In the genomic region with DNA sequence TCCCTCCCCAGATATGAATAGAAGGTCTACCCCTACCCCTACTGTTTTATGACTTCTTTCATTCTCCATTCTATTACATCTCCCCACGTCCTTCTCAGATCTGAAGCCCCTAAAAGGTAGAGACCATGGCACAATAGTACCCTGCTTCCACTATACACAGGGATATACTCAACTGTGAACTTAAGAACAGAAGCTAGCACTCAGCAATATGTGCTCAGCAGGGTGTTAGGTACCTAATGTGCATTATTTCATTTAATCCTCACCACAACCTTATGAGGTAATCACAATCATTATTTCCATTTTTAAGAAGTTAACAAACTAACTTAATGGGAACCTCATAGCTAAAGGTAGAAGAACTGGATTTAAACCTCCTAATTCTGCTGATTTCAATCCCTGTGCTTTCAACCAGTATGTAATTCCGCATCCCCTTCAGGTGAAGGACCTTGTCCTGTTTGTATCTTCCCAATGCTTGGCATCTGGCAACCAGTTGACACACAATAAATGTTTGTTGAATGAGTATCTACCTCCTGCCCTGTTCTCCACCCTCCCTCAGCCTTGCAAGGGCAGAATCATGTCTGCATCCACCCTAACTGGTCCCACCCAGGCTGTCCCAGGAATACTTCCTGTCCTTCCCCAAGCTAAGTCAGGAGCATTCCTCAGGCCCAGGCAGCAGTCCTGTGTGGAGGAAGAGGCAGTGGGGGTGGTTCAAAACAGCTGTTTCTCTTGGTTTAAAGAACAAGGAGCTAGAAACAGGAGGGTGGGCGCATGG, we compare ENCODE assay signal across 12 cellular contexts. TPM values are rescaled to one million over a fixed set of nuclear protein-coding genes. Genes with fewer than 3 reads are reported as not detected.
DNase-seq lines count a peak whose midpoint lies in the region; ATAC-seq and TF ChIP-seq lines count a peak whose summit lies in the region.
"Had no signal": no experiment of that assay in that cellular context is flagged by ENCODE, and none has a peak within 500 bp of the region (broad histone marks: within the 10 kb centered on the region; RNA-seq: fewer than 3 reads in every experiment).

No MANE protein-coding gene starts in this region.

- no peak for ATAC-seq in HG02623 (IDR thresholded peaks at IDR 0.05; ENCODE audit: unreplicated experiment)

- peak overlapping the region; percentile 6 to 56 for H3K27ac ChIP-seq in liver (ENCODE audit: low read depth in 1 of 2, low read length in 2 of 2)
- H3K27ac ChIP-seq: C4-2B had no signal

- in situ Hi-C loops in HAP-1 (cut with MboI; ENCODE audit: low sequenced_read_pairs): no loop called here

- H3K9me3 ChIP-seq in liver (ENCODE audit: control insufficient read depth in 4 of 4, low read length in 3 of 4): no peaks in the 10 kb centered on the region
- H3K9me3 ChIP-seq in HAP-1: no peaks in the 10 kb centered on the region
- H3K9me3 ChIP-seq: ascending aorta had no signal

- H3K9ac ChIP-seq in liver (ENCODE audit: low read depth in 1 of 2, low read length in 2 of 2): no peak overlapping the region

- TF ChIP-seq CTCF in GM12865 (IDR thresholded peaks at IDR 0.05; ENCODE audit: insufficient read depth, low read depth, low read length, missing control alignments) (no peak), liver (IDR thresholded peaks at IDR 0.05; ENCODE audit: low read depth, low read length, missing input control) (no peak)

- 88% methylated on average over 3 of the region's 3 CpGs for WGBS in liver

- peak overlapping the region; percentile 100 for H3K4me3 Mint-ChIP-seq in activated naive CD8-positive, alpha-beta T cell treated with anti-CD3 and anti-CD28 coated beads for 36 hours

- H3K4me1 ChIP-seq in liver (ENCODE audit: control insufficient read depth in 4 of 4, insufficient read depth in 4 of 4, low read length in 3 of 4) (peaks cover 7 to 76% (median 66%) of the 10 kb centered on the region in 4 donors), HAP-1 (no peaks in the 10 kb centered on the region)
- H3K4me1 ChIP-seq: ascending aorta had no signal

- peaks cover 82% of the 10 kb centered on the region for H3K4me1 Mint-ChIP-seq in activated naive CD8-positive, alpha-beta T cell treated with anti-CD3 and anti-CD28 coated beads for 36 hours

- no peaks in the 10 kb centered on the region for H3K27me3 ChIP-seq in liver (ENCODE audit: control insufficient read depth in 4 of 4, insufficient read depth in 4 of 4, low read length in 3 of 4)
- H3K27me3 ChIP-seq in HAP-1 (ENCODE audit: low read depth): no peaks in the 10 kb centered on the region
- H3K27me3 ChIP-seq: ascending aorta had no signal

- DNase-seq in AG08395 (ENCODE audit: low spot score) (peak; percentile 35), GM12865 (ENCODE audit: low read depth) (peak; percentile 10), OCI-M1 (lab: John Stamatoyannopoulos, UW) (no peak), kidney glomerular epithelial cell (lab: John Stamatoyannopoulos, UW) (no peak), HAP-1 (ENCODE audit: low spot score in 2 of 2) (no peak)
- DNase-seq in activated naive CD8-positive, alpha-beta T cell treated with anti-CD3 and anti-CD28 coated beads for 36 hours: no peak
- DNase-seq: erythroblast, NCI-H2171 treated with DMSO at 0.1 percent for 48 hours had no signal

- peaks cover 99% of the 10 kb centered on the region for H3K36me3 Mint-ChIP-seq in activated naive CD8-positive, alpha-beta T cell treated with anti-CD3 and anti-CD28 coated beads for 36 hours

- H3K27me3 Mint-ChIP-seq in activated naive CD8-positive, alpha-beta T cell treated with anti-CD3 and anti-CD28 coated beads for 36 hours: no peaks in the 10 kb centered on the region

- peaks cover 0 to 18% (median 3%) of the 10 kb centered on the region in 4 donors for H3K36me3 ChIP-seq in liver (ENCODE audit: control insufficient read depth in 4 of 4, insufficient read depth in 3 of 4, low read depth in 1 of 4, low read length in 3 of 4)
- H3K36me3 ChIP-seq in HAP-1 (replicated peaks): no peaks in the 10 kb centered on the region
- H3K36me3 ChIP-seq: ascending aorta had no signal

- peaks cover 4% of the 10 kb centered on the region for H3K9me3 Mint-ChIP-seq in activated naive CD8-positive, alpha-beta T cell treated with anti-CD3 and anti-CD28 coated beads for 36 hours

- no peak for TF ChIP-seq RAD21 in liver (IDR thresholded peaks at IDR 0.05)

- H3K4me3 ChIP-seq in GM12865 (ENCODE audit: low read depth, low read length) (peak overlapping the region; percentile 16), liver (ENCODE audit: low read depth in 1 of 3, low read length in 3 of 3) (no peak overlapping the region), HAP-1 (no peak overlapping the region)
- H3K4me3 ChIP-seq: ascending aorta had no signal

- H3K27ac Mint-ChIP-seq in activated naive CD8-positive, alpha-beta T cell treated with anti-CD3 and anti-CD28 coated beads for 36 hours: peak overlapping the region; percentile 100

TF ChIP-seq in liver, 16 proteins besides CTCF, POLR2A, EP300 and RAD21:
- TF ChIP-seq GABPA (IDR thresholded peaks at IDR 0.05 in 1 of 2, conservative IDR thresholded peaks at IDR 0.05 in 1 of 2) (no peak), HNF4A (conservative IDR thresholded peaks at IDR 0.05) (peak in 1 of 2 donors; percentile 33)

RNA-seq across cellular contexts. Expression of a gene that starts 6.5 kb away (rescaled TPM):
- total RNA-seq in activated naive CD8-positive, alpha-beta T cell treated with anti-CD3 and anti-CD28 coated beads for 36 hours: 100 to 1,000 TPM; 201 to 203 TPM
- 10 to 100 TPM; 14.9 to 20.7 TPM for total RNA-seq in liver
- 10 to 100 TPM in 1 of 2 donors, 1 to 10 TPM in 1; 8.8 to 10.7 TPM for polyA plus RNA-seq in liver

RNA-seq across cellular contexts. Expression of a gene that starts 33.6 kb away (rescaled TPM):
- 1 to 10 TPM; 5.1 to 9.2 TPM for total RNA-seq in activated naive CD8-positive, alpha-beta T cell treated with anti-CD3 and anti-CD28 coated beads for 36 hours
- under 1 TPM; 0.23 to 0.25 TPM for total RNA-seq in liver
- polyA plus RNA-seq in liver: under 1 TPM; 0.07 to 0.32 TPM

RNA-seq across cellular contexts. Expression of a gene that starts 53.9 kb away (rescaled TPM):
- 10 to 100 TPM; 34.8 to 35.9 TPM for total RNA-seq in activated naive CD8-positive, alpha-beta T cell treated with anti-CD3 and anti-CD28 coated beads for 36 hours
- 10 to 100 TPM; 36.8 to 37.3 TPM for total RNA-seq in liver
- 10 to 100 TPM; 10.0 to 18.5 TPM for polyA plus RNA-seq in liver

RNA-seq across cellular contexts. Expression of a gene that starts 54.0 kb away (rescaled TPM):
- total RNA-seq in activated naive CD8-positive, alpha-beta T cell treated with anti-CD3 and anti-CD28 coated beads for 36 hours: 10 to 100 TPM; 25.6 to 26.8 TPM
- total RNA-seq in liver: 10 to 100 TPM; 20.4 to 33.9 TPM
- polyA plus RNA-seq in liver: 10 to 100 TPM; 15.7 to 19.1 TPM

Comparison
In these comparisons a context has a peak if more than half of its experiments do, and no peak if none do; other contexts are left out.
1. DNase-seq: peak in AG08395 (single experiment) and GM12865 (single experiment); none in activated naive CD8-positive, alpha-beta T cell treated with anti-CD3 and anti-CD28 coated beads for 36 hours (single experiment), OCI-M1 (single experiment), kidney glomerular epithelial cell (single experiment) and HAP-1 (0 of 2).
2. RNA of a gene that starts 6.5 kb away (total RNA-seq): 201 to 203 TPM in activated naive CD8-positive, alpha-beta T cell treated with anti-CD3 and anti-CD28 coated beads for 36 hours; 14.9 to 20.7 TPM in liver; every median in the first group is over 4 times any median in the second.
3. RNA of a gene that starts 33.6 kb away (total RNA-seq): 5.1 to 9.2 TPM in activated naive CD8-positive, alpha-beta T cell treated with anti-CD3 and anti-CD28 coated beads for 36 hours; 0.23 to 0.25 TPM in liver; every median in the first group is over 4 times any median in the second.